ENCODE assay signal across 21 cellular contexts in genomic region chrX:3779546-3779945, GRCh38.
"Had no signal": no experiment of that assay in that cellular context is flagged by ENCODE, and none has a peak within 500 bp of the region (broad histone marks: within the 10 kb centered on the region; RNA-seq: fewer than 3 reads in every experiment).

No MANE protein-coding gene starts in this region.

- H3K9me3 Mint-ChIP-seq: memory B cell; stimulated activated naive CD8-positive, alpha-beta T cell treated with anti-CD3 and anti-CD28 coated beads, Interleukin-15, amount 100 ng/mL, for 72 hours had no signal

- H3K4me1 ChIP-seq: gastrocnemius medialis, neural progenitor cell, parathyroid adenoma, right lobe of liver, suprapubic skin, transverse colon, vagina had no signal

- H2AFZ ChIP-seq: neural progenitor cell, parathyroid adenoma had no signal

- H3K4me1 Mint-ChIP-seq: memory B cell; nephron; stimulated activated naive CD8-positive, alpha-beta T cell treated with anti-CD3 and anti-CD28 coated beads, Interleukin-15, amount 100 ng/mL, for 72 hours had no signal

- H3K36me3 Mint-ChIP-seq: memory B cell, neural progenitor cell had no signal

- H3K79me2 ChIP-seq: parathyroid adenoma had no signal

- H3K27me3 ChIP-seq: gastrocnemius medialis, neural progenitor cell, right lobe of liver, suprapubic skin, transverse colon, vagina had no signal

- H3K27ac ChIP-seq: dorsolateral prefrontal cortex, gastrocnemius medialis, neural progenitor cell, parathyroid adenoma, right lobe of liver, suprapubic skin, transverse colon, vagina had no signal

- ATAC-seq: gastrocnemius medialis; left lobe of liver; right lobe of liver; stimulated activated naive CD8-positive, alpha-beta T cell treated with anti-CD3 and anti-CD28 coated beads, Interleukin-15, amount 100 ng/mL, for 72 hours had no signal

- H3K4me3 Mint-ChIP-seq: memory B cell; nephron; neural progenitor cell; stimulated activated naive CD8-positive, alpha-beta T cell treated with anti-CD3 and anti-CD28 coated beads, Interleukin-15, amount 100 ng/mL, for 72 hours had no signal

- H3K9ac ChIP-seq: neural progenitor cell, parathyroid adenoma had no signal

- H3K9me3 ChIP-seq: gastrocnemius medialis, right lobe of liver, suprapubic skin, transverse colon, vagina had no signal

- H3K4me2 ChIP-seq: neural progenitor cell had no signal

- H3K36me3 ChIP-seq: gastrocnemius medialis, neural progenitor cell, right lobe of liver, suprapubic skin, transverse colon, vagina had no signal

- DNase-seq: dorsolateral prefrontal cortex; effector CD4-positive, alpha-beta T cell; foreskin fibroblast; gastrocnemius medialis; head of caudate nucleus; kidney; right lobe of liver; stimulated activated CD4-positive, alpha-beta T cell treated with anti-CD3 and anti-CD28 coated beads, Interleukin-15, amount 100 ng/mL, for 24 hours; stimulated activated CD4-positive, alpha-beta T cell treated with anti-CD3 and anti-CD28 coated beads, Interleukin-2, amount 100 ng/mL, for 48 hours; stimulated activated naive CD4-positive, alpha-beta T cell; stimulated activated naive CD8-positive, alpha-beta T cell treated with anti-CD3 and anti-CD28 coated beads, Interleukin-15, amount 100 ng/mL, for 72 hours; transverse colon had no signal

- H3K4me3 ChIP-seq: dorsolateral prefrontal cortex, gastrocnemius medialis, lung, neural progenitor cell, right lobe of liver, suprapubic skin, transverse colon, vagina had no signal

- H3K27ac Mint-ChIP-seq: memory B cell; nephron; neural progenitor cell; progenitor cell of endocrine pancreas; stimulated activated naive CD8-positive, alpha-beta T cell treated with anti-CD3 and anti-CD28 coated beads, Interleukin-15, amount 100 ng/mL, for 72 hours had no signal

- H3K27me3 Mint-ChIP-seq: progenitor cell of endocrine pancreas; stimulated activated naive CD8-positive, alpha-beta T cell treated with anti-CD3 and anti-CD28 coated beads, Interleukin-15, amount 100 ng/mL, for 72 hours had no signal
